Comparison of ENCODE assay signal across 10 cellular contexts in the genomic region with DNA sequence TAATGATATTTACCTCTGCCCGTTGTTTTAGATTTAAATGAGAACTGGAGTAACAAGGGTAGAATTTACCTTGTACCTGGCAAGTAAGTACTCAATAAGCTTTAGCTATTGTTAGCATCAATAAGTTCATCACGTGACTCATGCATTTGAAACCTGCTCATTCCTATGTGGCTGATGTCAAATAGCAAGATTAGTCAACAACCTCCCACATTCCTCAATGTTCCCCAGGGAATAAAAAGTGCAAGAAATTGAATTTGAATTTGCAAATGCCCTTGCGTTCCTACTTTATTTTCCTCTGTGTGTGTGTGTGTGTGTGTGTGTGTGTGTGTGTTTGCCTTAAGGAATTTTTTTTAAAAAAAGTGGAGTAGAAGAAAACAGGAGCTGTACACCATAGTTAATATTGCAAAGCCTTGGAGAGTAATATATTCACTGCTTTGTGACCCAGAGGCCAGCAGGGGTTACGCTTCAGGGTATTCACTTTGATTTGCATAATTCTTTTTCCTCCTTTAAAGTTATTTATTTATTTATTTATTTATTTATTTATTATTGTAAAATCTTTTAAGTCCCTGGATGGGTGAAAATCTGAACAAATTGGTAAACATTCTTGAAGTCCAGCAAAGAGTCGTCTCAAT. TPM values are rescaled to one million over a fixed set of nuclear protein-coding genes. Genes with fewer than 3 reads are reported as not detected.
A peak's percentile ranks its signal among the peaks of the same experiment; 100 is the strongest.
DNase-seq lines count a peak whose midpoint lies in the region; ATAC-seq, FAIRE-seq and TF ChIP-seq lines count a peak whose summit lies in the region.
"Had no signal": no experiment of that assay in that cellular context is flagged by ENCODE, and none has a peak within 500 bp of the region (broad histone marks: within the 10 kb centered on the region; RNA-seq: fewer than 3 reads in every experiment).

No MANE protein-coding gene starts in this region.

- no TSS peak for BruUV-seq in endothelial cell of umbilical vein (replicated peaks; lab: Mats Ljungman, UMichigan)

- no peak overlapping the region for H2AFZ ChIP-seq in endothelial cell of umbilical vein (ENCODE audit: low read depth, low read length)

- H3K36me3 Mint-ChIP-seq in T-helper 2 cell treated with Interferon-gamma antibody and Interleukin-4, amounts not matched to agents 5 μg/mL and 100 μg/mL, for 36 hours (ENCODE audit: low read depth), result no peaks in the 10 kb centered on the region

- no peaks in the 10 kb centered on the region for H3K9me1 ChIP-seq in endothelial cell of umbilical vein (replicated peaks; ENCODE audit: control insufficient read depth, extremely low read depth, insufficient read depth, low read length)

- H3K27me3 ChIP-seq in endothelial cell of umbilical vein (ENCODE audit: control insufficient read depth in 2 of 2, insufficient read depth in 2 of 2, low read length in 2 of 2) (no peaks in the 10 kb centered on the region), pancreas (no peaks in the 10 kb centered on the region), testis (no peaks in the 10 kb centered on the region)
- H3K27me3 ChIP-seq: colonic mucosa had no signal

- no peaks in the 10 kb centered on the region for H3K9me3 Mint-ChIP-seq in T-helper 2 cell treated with Interferon-gamma antibody and Interleukin-4, amounts not matched to agents 5 μg/mL and 100 μg/mL, for 36 hours

- no peak overlapping the region for H3K9ac ChIP-seq in endothelial cell of umbilical vein (replicated peaks; ENCODE audit: extremely low read depth, insufficient read depth, low read length)

- no peak for FAIRE-seq in RCC 7860 (lab: Jason Lieb, UNC)
- FAIRE-seq in endothelial cell of umbilical vein (lab: Jason Lieb, UNC), result peak; percentile 21
- no peak for FAIRE-seq in pancreas (lab: Jason Lieb, UNC)

- CTCF ChIA-PET in endothelial cell of umbilical vein (lab: Charles Lee), result interaction anchor here (0.8 to 1.4 kb wide), 2 partner anchors 10 to 34 kb away, joined by 3 read pairs; no protein-coding TSS in a partner anchor

- intact Hi-C loops in endothelial cell of umbilical vein (cut with micrococcal nuclease) (no loop called here), pancreas (cut with DNase I) (no loop called here), testis (cut with DNase I; ENCODE audit: low total_unique reads) (no loop called here)

- H3K36me3 ChIP-seq in endothelial cell of umbilical vein (ENCODE audit: control insufficient read depth in 2 of 2, extremely low read depth in 1 of 2, insufficient read depth in 2 of 2, low read length in 2 of 2) (no peaks in the 10 kb centered on the region), pancreas (no peaks in the 10 kb centered on the region), testis (ENCODE audit: low read depth, missing control alignments) (no peaks in the 10 kb centered on the region)
- H3K36me3 ChIP-seq: colonic mucosa had no signal

- no peaks in the 10 kb centered on the region for H3K79me2 ChIP-seq in endothelial cell of umbilical vein (ENCODE audit: control insufficient read depth, insufficient read depth, low read length)

- WGBS in pancreas, 2 donors, result 32 to 36% methylated on average over 5 of the region's 5 CpGs
- WGBS in testis, 2 donors, result 69 to 70% methylated on average over 5 of the region's 5 CpGs

- H3K4me3 ChIP-seq in endothelial cell of umbilical vein (replicated peaks in 1 of 3; ENCODE audit: insufficient read depth in 1 of 3, low read depth in 1 of 3, low read length in 3 of 3), result no peak overlapping the region
- no peak overlapping the region for H3K4me3 ChIP-seq in pancreas
- no peak overlapping the region for H3K4me3 ChIP-seq in testis
- H3K4me3 ChIP-seq: colonic mucosa had no signal

- peaks cover 2% of the 10 kb centered on the region for H3K4me1 ChIP-seq in endothelial cell of umbilical vein (ENCODE audit: control insufficient read depth, extremely low read depth, insufficient read depth, low read length)
- H3K4me1 ChIP-seq in pancreas, result peaks cover 0 to 3% (median 0%) of the 10 kb centered on the region in 3 donors
- H3K4me1 ChIP-seq in testis, result peaks cover 5% of the 10 kb centered on the region
- H3K4me1 ChIP-seq: colonic mucosa had no signal

- H4K20me1 ChIP-seq in endothelial cell of umbilical vein (replicated peaks; ENCODE audit: control insufficient read depth, extremely low read depth, insufficient read depth, low read length), result no peaks in the 10 kb centered on the region

- H3K9me3 ChIP-seq in endothelial cell of umbilical vein (replicated peaks; ENCODE audit: control insufficient read depth, insufficient read depth, low read length) (no peaks in the 10 kb centered on the region), pancreas (no peaks in the 10 kb centered on the region), testis (no peaks in the 10 kb centered on the region)
- H3K9me3 ChIP-seq: colonic mucosa had no signal

- dilution Hi-C loops in endothelial cell of umbilical vein (cut with MboI; ENCODE audit: extremely low pct_ligation_motif_present, low sequenced_read_pairs), result no loop called here

- no peak overlapping the region for H3K27ac Mint-ChIP-seq in T-helper 2 cell treated with Interferon-gamma antibody and Interleukin-4, amounts not matched to agents 5 μg/mL and 100 μg/mL, for 36 hours

- peaks cover 15% of the 10 kb centered on the region for H3K4me1 Mint-ChIP-seq in T-helper 2 cell treated with Interferon-gamma antibody and Interleukin-4, amounts not matched to agents 5 μg/mL and 100 μg/mL, for 36 hours (ENCODE audit: low read depth)

- POLR2A ChIA-PET in endothelial cell of umbilical vein (lab: Charles Lee), result no interaction called here

- no peak for TF ChIP-seq CTCF in endothelial cell of umbilical vein (IDR thresholded peaks at IDR 0.05; ENCODE audit: extremely low read depth in 1 of 2, insufficient read depth in 1 of 2, low read depth in 1 of 2, low read length in 2 of 2)
- no peak for TF ChIP-seq CTCF in pancreas (IDR thresholded peaks at IDR 0.05)
- no peak for TF ChIP-seq CTCF in testis (IDR thresholded peaks at IDR 0.05)

- TF ChIP-seq POLR2A in endothelial cell of umbilical vein (IDR thresholded peaks at IDR 0.05; ENCODE audit: low read depth, low read length), result no peak
- no peak for TF ChIP-seq POLR2A in testis (IDR thresholded peaks at IDR 0.05)

- H3K4me2 ChIP-seq in endothelial cell of umbilical vein (ENCODE audit: insufficient read depth, low read length), result no peak overlapping the region

- peak; percentile 55 to 81 (median 56) for ATAC-seq in pancreas

- DNase-seq in EL (peak; percentile 86), RCC 7860 (ENCODE audit: low spot score) (peak; percentile 37), endothelial cell of umbilical vein (ENCODE audit: low read depth, low spot score) (no peak), pancreas (no peak), NCI-H146 (lab: John Stamatoyannopoulos, UW) (no peak), COLO668 (lab: John Stamatoyannopoulos, UW; ENCODE audit: unreplicated experiment) (no peak), testis (no peak)
- DNase-seq in T-helper 2 cell treated with Interferon-gamma antibody and Interleukin-4, amounts not matched to agents 5 μg/mL and 100 μg/mL, for 36 hours (ENCODE audit: low spot score), result no peak
- DNase-seq: activated CD4-positive, alpha-beta T cell treated with anti-CD3 and anti-CD28 coated beads, Interleukin-2, amount 50 U/mL, for 48 hours; colonic mucosa had no signal

- no peak overlapping the region for H3K27ac ChIP-seq in endothelial cell of umbilical vein (ENCODE audit: insufficient read depth, low read depth, low read length)
- H3K27ac ChIP-seq in pancreas, result peak overlapping the region in 2 of 4 donors; percentile 62 to 74
- peak overlapping the region in 1 of 2 donors; percentile 41 for H3K27ac ChIP-seq in testis
- H3K27ac ChIP-seq: colonic mucosa had no signal

- no peak overlapping the region for H3K4me3 Mint-ChIP-seq in T-helper 2 cell treated with Interferon-gamma antibody and Interleukin-4, amounts not matched to agents 5 μg/mL and 100 μg/mL, for 36 hours

- H3K27me3 Mint-ChIP-seq in T-helper 2 cell treated with Interferon-gamma antibody and Interleukin-4, amounts not matched to agents 5 μg/mL and 100 μg/mL, for 36 hours (ENCODE audit: low read depth), result no peaks in the 10 kb centered on the region

TF ChIP-seq in endothelial cell of umbilical vein, 7 proteins besides CTCF, POLR2A, EP300 and RAD21:
- TF ChIP-seq MYC (IDR thresholded peaks at IDR 0.05; ENCODE audit: low read depth, low read length) (no peak), EZH2 (IDR thresholded peaks at IDR 0.05; ENCODE audit: borderline replicate concordance, low read depth, low read length, severe bottlenecking) (no peak), FOS (IDR thresholded peaks at IDR 0.05; ENCODE audit: borderline replicate concordance, insufficient read depth, low read length) (peak; percentile 9)

RNA-seq across cellular contexts. Expression of a gene that starts 43.9 kb away (rescaled TPM):
- total RNA-seq in endothelial cell of umbilical vein (0.05 and 0.24 TPM in 2 replicates), pancreas (1 to 10 TPM; 2.7 to 7.0 (median 4.0) TPM), testis (10 to 100 TPM; 14.9 to 27.1 TPM)
- polyA plus RNA-seq in endothelial cell of umbilical vein (0.15 TPM in 1 of 2 replicates, not detected in the other), pancreas (1 to 10 TPM; 1.6 to 2.8 TPM), testis (ENCODE audit: insufficient read depth, low read depth, low replicate concordance) (25.8 TPM)
- 0.13 TPM in 1 of 2 replicates, not detected in the other for polyA plus RNA-seq in endothelial cell of umbilical vein (2011; cell fraction: cytosol; rRNA removed)
- polyA plus RNA-seq in endothelial cell of umbilical vein (2011; cell fraction: nucleus; rRNA removed), result 0.10 and 0.13 TPM in 2 replicates
- not detected in 2 replicates for polyA plus RNA-seq in endothelial cell of umbilical vein (2012)
- 0.05 TPM in 1 of 2 replicates, not detected in the other for polyA minus RNA-seq in endothelial cell of umbilical vein
- polyA minus RNA-seq in endothelial cell of umbilical vein (2011; cell fraction: cytosol; rRNA and poly(A)+ RNA removed), result not detected
- polyA minus RNA-seq in endothelial cell of umbilical vein (2011; cell fraction: nucleus; rRNA and poly(A)+ RNA removed), result 0.48 and 0.77 TPM in 2 replicates

RNA-seq across cellular contexts. Expression of a gene that starts 58.9 kb away (rescaled TPM):
- total RNA-seq in endothelial cell of umbilical vein (12.4 and 16.6 TPM in 2 replicates), pancreas (10 to 100 TPM in 1 of 6 donors, 1 to 10 TPM in 5; 4.8 to 10.9 (median 7.2) TPM), testis (10 to 100 TPM; 10.4 to 10.6 TPM)
- polyA plus RNA-seq in endothelial cell of umbilical vein (2.0 and 2.5 TPM in 2 replicates), pancreas (1 to 10 TPM; 1.9 to 2.1 TPM), testis (ENCODE audit: insufficient read depth, low read depth, low replicate concordance) (18.1 TPM)
- polyA plus RNA-seq in endothelial cell of umbilical vein (2011; cell fraction: cytosol; rRNA removed), result 3.0 and 3.2 TPM in 2 replicates
- polyA plus RNA-seq in endothelial cell of umbilical vein (2011; cell fraction: nucleus; rRNA removed), result 4.0 and 5.1 TPM in 2 replicates
- 5.3 and 9.4 TPM in 2 replicates for polyA plus RNA-seq in endothelial cell of umbilical vein (2012)
- polyA minus RNA-seq in endothelial cell of umbilical vein, result 5.6 and 6.5 TPM in 2 replicates
- 6.6 TPM for polyA minus RNA-seq in endothelial cell of umbilical vein (2011; cell fraction: cytosol; rRNA and poly(A)+ RNA removed)
- 7.5 and 15.1 TPM in 2 replicates for polyA minus RNA-seq in endothelial cell of umbilical vein (2011; cell fraction: nucleus; rRNA and poly(A)+ RNA removed)

Comparison
In these comparisons a context has a peak if more than half of its experiments do, and no peak if none do; other contexts are left out.
1. DNase-seq: peak in EL (single experiment) and RCC 7860 (single experiment); none in endothelial cell of umbilical vein (single experiment), pancreas (0 of 6), NCI-H146 (single experiment), T-helper 2 cell treated with Interferon-gamma antibody and Interleukin-4, amounts not matched to agents 5 μg/mL and 100 μg/mL, for 36 hours (single experiment), COLO668 (single experiment) and testis (single experiment).